8 cellular contexts compared by ENCODE assay signal in the genomic region with DNA sequence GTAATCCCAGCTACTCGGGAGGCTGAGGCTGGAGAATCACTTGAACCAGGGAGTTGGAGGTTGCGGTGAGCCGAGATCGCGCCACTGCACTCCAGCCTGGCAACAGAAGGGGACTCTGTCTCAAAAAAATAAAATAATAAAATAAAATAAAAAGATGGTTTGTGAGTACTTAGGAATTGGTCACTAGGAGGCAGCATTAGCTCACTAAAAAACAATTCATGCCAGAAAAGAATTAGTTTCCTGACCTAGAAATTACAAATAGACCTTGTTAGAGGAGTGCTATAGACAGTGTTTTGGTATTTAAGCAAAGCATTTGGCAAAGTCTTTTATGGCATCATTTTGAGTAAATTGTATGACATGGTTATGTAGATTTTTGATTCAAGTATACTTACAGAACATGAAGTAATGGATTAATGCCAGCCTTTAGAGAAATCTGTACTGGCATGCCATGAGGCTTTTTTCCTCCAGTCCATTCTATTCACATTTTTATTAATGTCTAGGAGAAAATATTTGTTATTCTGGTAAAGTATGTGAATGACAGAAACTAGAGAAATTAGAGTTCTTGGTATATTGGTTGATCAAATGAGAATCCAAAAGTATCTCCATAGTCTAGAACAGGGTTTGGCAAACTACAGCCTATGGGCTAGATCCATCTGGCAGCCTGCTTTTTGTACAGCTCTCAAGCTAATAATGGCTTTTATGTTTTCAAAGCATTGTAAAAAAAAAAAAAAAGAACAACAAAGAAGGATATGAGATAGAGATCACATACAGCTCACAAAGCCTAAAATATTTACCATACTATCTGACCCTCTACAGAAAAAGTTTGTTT.
A peak's percentile ranks its signal among the peaks of the same experiment; 100 is the strongest.
DNase-seq lines count a peak whose midpoint lies in the region; ATAC-seq and TF ChIP-seq lines count a peak whose summit lies in the region.

No MANE protein-coding gene starts in this region.

- H3K27me3 ChIP-seq in kidney epithelial cell (ENCODE audit: control insufficient read depth, insufficient read depth, low read length) = no peaks in the 10 kb centered on the region
- H3K27me3 ChIP-seq in gastroesophageal sphincter = no peaks in the 10 kb centered on the region

- H3K36me3 ChIP-seq in kidney epithelial cell (ENCODE audit: control insufficient read depth, insufficient read depth, low read length) (no peaks in the 10 kb centered on the region), gastroesophageal sphincter (peaks cover 0 to 5% of the 10 kb centered on the region in 2 donors)

- DNase-seq in AML-193 (lab: John Stamatoyannopoulos, UW) (peak; percentile 6 to 18), HT1080 (ENCODE audit: low read depth) (peak; percentile 43), amniotic stem cell (lab: John Stamatoyannopoulos, UW) (peak; percentile 37), kidney epithelial cell (ENCODE audit: low read depth) (no peak), GOT3 (lab: John Stamatoyannopoulos, UW) (no peak), coronary artery (ENCODE audit: low spot score) (no peak)

- no peak for TF ChIP-seq EP300 in gastroesophageal sphincter (IDR thresholded peaks at IDR 0.05)

- WGBS in gastroesophageal sphincter (ENCODE audit: low coverage in 1 of 2), 2 donors = 68 to 71% methylated on average over 5 of the region's 5 CpGs

- TF ChIP-seq CTCF in kidney epithelial cell (IDR thresholded peaks at IDR 0.05; ENCODE audit: insufficient read depth, low read length, poor library complexity, severe bottlenecking) (peak; percentile 34), coronary artery (IDR thresholded peaks at IDR 0.05) (no peak), gastroesophageal sphincter (IDR thresholded peaks at IDR 0.05) (no peak)

- TF ChIP-seq POLR2A in gastroesophageal sphincter (IDR thresholded peaks at IDR 0.05) = no peak

- H3K9me3 ChIP-seq in gastroesophageal sphincter = no peaks in the 10 kb centered on the region

- H3K4me1 ChIP-seq in gastroesophageal sphincter = no peaks in the 10 kb centered on the region

- H3K27ac ChIP-seq in coronary artery (no peak overlapping the region), gastroesophageal sphincter (no peak overlapping the region)

- no peak for ATAC-seq in GM19328 (IDR thresholded peaks at IDR 0.05; ENCODE audit: unreplicated experiment)
- ATAC-seq in gastroesophageal sphincter = no peak

- H3K4me3 ChIP-seq in kidney epithelial cell (ENCODE audit: low read depth, low read length) = no peak overlapping the region
- H3K4me3 ChIP-seq in coronary artery = no peak overlapping the region
- no peak overlapping the region for H3K4me3 ChIP-seq in gastroesophageal sphincter

Comparison
In these comparisons a context has a peak if more than half of its experiments do, and no peak if none do; other contexts are left out.
1. DNase-seq: peak in AML-193 (2 of 2), HT1080 (single experiment) and amniotic stem cell (single experiment); none in kidney epithelial cell (single experiment), GOT3 (single experiment) and coronary artery (single experiment).